ENCODE assay signal across 8 cellular contexts in the genomic region with DNA sequence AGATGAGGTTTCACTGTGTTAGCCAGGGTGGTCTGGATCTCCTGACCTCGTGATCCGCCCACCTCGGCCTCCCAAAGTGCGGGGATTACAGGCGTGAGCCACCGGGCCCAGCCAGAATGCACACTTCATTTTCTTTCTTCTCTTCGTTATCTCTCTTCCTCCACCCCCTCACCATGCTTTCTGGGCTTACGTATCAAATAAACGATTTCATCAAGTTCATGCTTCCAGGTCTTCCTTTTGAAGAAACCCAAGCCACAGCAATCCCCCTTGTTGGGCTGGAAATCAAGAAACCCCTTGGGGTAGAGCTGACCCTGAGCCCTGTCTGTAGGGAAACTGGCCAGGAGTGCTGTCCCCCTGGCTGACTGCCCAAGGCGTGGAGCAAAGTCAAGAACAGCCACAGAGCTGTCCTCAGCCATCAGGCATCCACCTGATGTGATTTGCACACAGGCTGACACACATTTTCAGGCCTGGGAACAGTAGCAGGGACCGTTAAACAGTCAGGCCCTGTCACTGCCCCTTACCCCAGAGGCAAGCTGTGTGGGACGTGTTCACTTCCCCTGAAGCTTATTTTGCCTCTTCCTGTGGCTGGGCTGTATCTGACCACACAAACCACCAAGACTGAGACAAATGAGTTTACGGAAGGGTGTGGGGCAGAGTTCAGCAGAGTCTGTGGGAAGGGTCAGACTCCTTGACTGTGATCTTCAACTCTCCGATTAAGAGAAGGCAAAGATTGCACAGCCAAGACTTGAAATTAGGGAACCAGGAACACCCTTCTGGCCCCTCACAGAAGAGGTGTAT. TPM values are rescaled to one million over a fixed set of nuclear protein-coding genes. Genes with fewer than 3 reads are reported as not detected.
DNase-seq lines count a peak whose midpoint lies in the region; ATAC-seq and TF ChIP-seq lines count a peak whose summit lies in the region.
"Had no signal": no experiment of that assay in that cellular context is flagged by ENCODE, and none has a peak within 500 bp of the region (broad histone marks: within the 10 kb centered on the region; RNA-seq: fewer than 3 reads in every experiment).

No MANE protein-coding gene starts in this region.

- no peak for TF ChIP-seq CTCF in brain microvascular endothelial cell (IDR thresholded peaks at IDR 0.05; ENCODE audit: low read depth, low read length, missing control alignments)

- 0 out of 2 replicates have a peak, but pooled peaks have one; percentile 43 for TF ChIP-seq POLR2A in Raji (IDR thresholded peaks at IDR 0.05; ENCODE audit: insufficient read depth, low read depth, low read length)

- no peaks in the 10 kb centered on the region for H3K4me1 ChIP-seq in Karpas-422 (ENCODE audit: low read length)

- H3K4me2 ChIP-seq in Karpas-422 (ENCODE audit: low read depth, low read length, poor library complexity, severe bottlenecking) = no peak overlapping the region

- DNase-seq in brain microvascular endothelial cell = peak; percentile 89
- peak; percentile 46 for DNase-seq in naive B cell
- DNase-seq in cortex of kidney (lab: John Stamatoyannopoulos, UW) = no peak
- DNase-seq in Karpas-422 = no peak

- no peaks in the 10 kb centered on the region for H3K27me3 Mint-ChIP-seq in naive B cell

- H3K27me3 ChIP-seq in brain microvascular endothelial cell (replicated peaks) (no peaks in the 10 kb centered on the region), Karpas-422 (ENCODE audit: low read length) (no peaks in the 10 kb centered on the region)

- ATAC-seq in GM19025 (IDR thresholded peaks at IDR 0.05; ENCODE audit: low read depth, unreplicated experiment) (peak; percentile 99), HG03045 (IDR thresholded peaks at IDR 0.05; ENCODE audit: unreplicated experiment) (peak; percentile 98), naive B cell (ENCODE audit: low read depth in 2 of 2) (peak; percentile 73 to 85)

- no peaks in the 10 kb centered on the region for H3K36me3 ChIP-seq in brain microvascular endothelial cell (replicated peaks)
- no peaks in the 10 kb centered on the region for H3K36me3 ChIP-seq in Karpas-422 (ENCODE audit: insufficient read depth, low read length)

- H3K27ac Mint-ChIP-seq in naive B cell = peak overlapping the region; percentile 35 to 97 (median 83)

- no peaks in the 10 kb centered on the region for H4K20me1 ChIP-seq in Karpas-422 (ENCODE audit: insufficient read depth, low read depth, low read length)

- H3K9ac ChIP-seq in Karpas-422 (ENCODE audit: low read length) = no peak overlapping the region

- peak overlapping the region; percentile 21 to 93 (median 76) for H3K4me3 Mint-ChIP-seq in naive B cell

- H3K4me3 ChIP-seq in brain microvascular endothelial cell (ENCODE audit: low read depth, low read length) (no peak overlapping the region), Karpas-422 (ENCODE audit: low read length) (no peak overlapping the region)

- in situ Hi-C loops in brain microvascular endothelial cell (cut with HindIII; ENCODE audit: low pct_ligation_motif_present, low sequenced_read_pairs) = no loop called here

- H3K9me3 ChIP-seq in Karpas-422 (ENCODE audit: low read length) = peaks cover 6% of the 10 kb centered on the region

- peaks cover 8% of the 10 kb centered on the region in 2 donors for H3K36me3 Mint-ChIP-seq in naive B cell

- peaks cover 0 to 26% (median 5%) of the 10 kb centered on the region in 7 donors for H3K9me3 Mint-ChIP-seq in naive B cell

- H2AFZ ChIP-seq in Karpas-422 (ENCODE audit: low read length) = no peak overlapping the region

- no peaks in the 10 kb centered on the region for H3K79me2 ChIP-seq in Karpas-422 (ENCODE audit: low read length)

- H3K4me1 Mint-ChIP-seq in naive B cell = peaks cover 29 to 49% (median 41%) of the 10 kb centered on the region in 3 donors

- H3K27ac ChIP-seq in brain microvascular endothelial cell = peak overlapping the region; percentile 90
- H3K27ac ChIP-seq in Karpas-422 (ENCODE audit: low read length) = no peak overlapping the region

- H3K9me2 ChIP-seq in Karpas-422 (replicated peaks; ENCODE audit: insufficient read depth, low read length) = no peaks in the 10 kb centered on the region

RNA-seq across cellular contexts. Expression of gene NMUR1, which starts 15.1 kb away (rescaled TPM):
- polyA plus RNA-seq in naive B cell (ENCODE audit: low read depth in 6 of 6) = under 1 TPM in 1 of 6 donors, not detected in 5; 0.19 TPM
- not detected in 2 replicates for total RNA-seq in Karpas-422 (2014; rRNA removed; shearing (Covaris generic); ENCODE audit: low replicate concordance)
- total RNA-seq: bronchial epithelial cell had no signal

RNA-seq across cellular contexts. Expression of gene TEX44, which starts 47.4 kb away (rescaled TPM):
- polyA plus RNA-seq in naive B cell (ENCODE audit: low read depth in 6 of 6) = not detected
- not detected in 2 replicates for total RNA-seq in Karpas-422 (2014; rRNA removed; shearing (Covaris generic); ENCODE audit: low replicate concordance)
- total RNA-seq: bronchial epithelial cell had no signal

Comparison
In these comparisons a context has a peak if more than half of its experiments do, and no peak if none do; other contexts are left out.
1. DNase-seq: peak in brain microvascular endothelial cell (single experiment) and naive B cell (single experiment); none in cortex of kidney (single experiment) and Karpas-422 (single experiment).
2. Peak in every context shown above with its lines, with median percentiles within 50 percentile points of each other: ATAC-seq.